Comparison of ENCODE assay signal across 9 cellular contexts in the genomic region with DNA sequence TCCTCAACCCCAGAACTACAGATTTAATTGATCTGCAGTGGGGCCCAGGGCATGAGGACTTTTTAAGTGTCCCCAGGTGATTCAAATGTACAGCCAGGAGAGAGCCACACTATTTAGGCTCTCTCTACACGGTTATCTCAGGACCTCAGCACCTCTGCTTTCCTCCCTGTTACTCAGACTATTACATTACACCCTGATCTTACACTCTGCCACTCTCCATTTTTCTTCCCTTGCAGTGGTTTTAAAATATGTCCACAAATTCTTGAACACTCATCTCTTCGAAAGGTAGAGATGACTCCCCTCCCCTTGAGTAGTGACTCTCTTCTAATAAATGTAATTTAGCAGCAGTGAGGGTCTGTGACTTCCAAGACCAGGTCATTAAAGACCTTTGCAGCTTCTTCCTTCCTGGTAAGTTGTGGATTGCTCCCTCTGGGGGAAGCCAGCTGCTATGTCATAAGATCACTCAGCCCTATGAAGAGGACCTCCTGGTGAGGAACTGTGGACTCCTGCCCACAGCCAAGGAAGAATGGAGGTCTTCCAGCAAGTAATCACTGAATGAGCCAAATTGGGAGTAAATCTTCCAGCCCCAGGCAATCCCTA.
DNase-seq lines count a peak whose midpoint lies in the region; ATAC-seq lines count a peak whose summit lies in the region.
"Had no signal": no experiment of that assay in that cellular context is flagged by ENCODE, and none has a peak within 500 bp of the region (broad histone marks: within the 10 kb centered on the region; RNA-seq: fewer than 3 reads in every experiment).

No MANE protein-coding gene starts in this region.

- H3K27ac Mint-ChIP-seq in activated T-cell treated with anti-CD3 and anti-CD28 coated beads, Interleukin-2, amount 50 U/mL, for 72 hours = peak overlapping the region; percentile 26
- no peak overlapping the region for H3K27ac Mint-ChIP-seq in central memory CD8-positive, alpha-beta T cell (ENCODE audit: low read depth)
- H3K27ac Mint-ChIP-seq: activated naive CD4-positive, alpha-beta T cell treated with anti-CD3 and anti-CD28 coated beads, Interleukin-2, amount 50 U/mL, for 24 hours had no signal

- ATAC-seq in activated T-cell treated with anti-CD3 and anti-CD28 coated beads, Interleukin-2, amount 50 U/mL, for 72 hours (replicated peaks in 1 of 2) = peak; percentile 61 to 62
- peak; percentile 58 for ATAC-seq in central memory CD8-positive, alpha-beta T cell (replicated peaks; ENCODE audit: extremely low read depth, poor library complexity, severe bottlenecking)

- H3K4me3 Mint-ChIP-seq in activated T-cell treated with anti-CD3 and anti-CD28 coated beads, Interleukin-2, amount 50 U/mL, for 72 hours = no peak overlapping the region
- no peak overlapping the region for H3K4me3 Mint-ChIP-seq in central memory CD8-positive, alpha-beta T cell
- H3K4me3 Mint-ChIP-seq: activated naive CD4-positive, alpha-beta T cell treated with anti-CD3 and anti-CD28 coated beads, Interleukin-2, amount 50 U/mL, for 24 hours had no signal

- H3K9me3 Mint-ChIP-seq in activated T-cell treated with anti-CD3 and anti-CD28 coated beads, Interleukin-2, amount 50 U/mL, for 72 hours = peaks cover 0 to 3% of the 10 kb centered on the region in 2 donors
- H3K9me3 Mint-ChIP-seq in central memory CD8-positive, alpha-beta T cell = no peaks in the 10 kb centered on the region
- H3K9me3 Mint-ChIP-seq: activated naive CD4-positive, alpha-beta T cell treated with anti-CD3 and anti-CD28 coated beads, Interleukin-2, amount 50 U/mL, for 24 hours had no signal

- peaks cover 5% of the 10 kb centered on the region for H3K4me1 Mint-ChIP-seq in activated T-cell treated with anti-CD3 and anti-CD28 coated beads, Interleukin-2, amount 50 U/mL, for 72 hours (ENCODE audit: low read depth)
- H3K4me1 Mint-ChIP-seq in central memory CD8-positive, alpha-beta T cell = peaks cover 5% of the 10 kb centered on the region

- H3K27me3 Mint-ChIP-seq in activated T-cell treated with anti-CD3 and anti-CD28 coated beads, Interleukin-2, amount 50 U/mL, for 72 hours (ENCODE audit: low read depth) = no peaks in the 10 kb centered on the region
- no peaks in the 10 kb centered on the region for H3K27me3 Mint-ChIP-seq in central memory CD8-positive, alpha-beta T cell
- H3K27me3 Mint-ChIP-seq: activated naive CD4-positive, alpha-beta T cell treated with anti-CD3 and anti-CD28 coated beads, Interleukin-2, amount 50 U/mL, for 24 hours had no signal

- no peaks in the 10 kb centered on the region for H3K36me3 Mint-ChIP-seq in activated T-cell treated with anti-CD3 and anti-CD28 coated beads, Interleukin-2, amount 50 U/mL, for 72 hours (ENCODE audit: insufficient read depth in 2 of 2)
- H3K36me3 Mint-ChIP-seq in central memory CD8-positive, alpha-beta T cell (ENCODE audit: insufficient read depth) = no peaks in the 10 kb centered on the region
- H3K36me3 Mint-ChIP-seq: activated naive CD4-positive, alpha-beta T cell treated with anti-CD3 and anti-CD28 coated beads, Interleukin-2, amount 50 U/mL, for 24 hours had no signal

- peak in 1 of 2 donors; percentile 21 for DNase-seq in activated T-cell treated with anti-CD3 and anti-CD28 coated beads, Interleukin-2, amount 50 U/mL, for 72 hours
- DNase-seq in activated T-cell treated with anti-CD3 and anti-CD28 coated beads for 4 hours = no peak
- DNase-seq in HCEC 1CT = peak; percentile 32
- DNase-seq in NCI-H69 (lab: John Stamatoyannopoulos, UW) = peak; percentile 79
- no peak for DNase-seq in central memory CD8-positive, alpha-beta T cell (ENCODE audit: low spot score in 2 of 2)
- peak; percentile 53 for DNase-seq in midbrain (lab: John Stamatoyannopoulos, UW)
- no peak for DNase-seq in KG1 (lab: John Stamatoyannopoulos, UW)
- no peak for DNase-seq in NCI-H2107 treated with DMSO at 0.1 percent for 48 hours (lab: John Stamatoyannopoulos, UW; ENCODE audit: unreplicated experiment)

Comparison
In these comparisons a context has a peak if more than half of its experiments do, and no peak if none do; other contexts are left out.
1. DNase-seq: peak in HCEC 1CT (single experiment), NCI-H69 (single experiment) and midbrain (single experiment); none in activated T-cell treated with anti-CD3 and anti-CD28 coated beads for 4 hours (single experiment), central memory CD8-positive, alpha-beta T cell (0 of 2), KG1 (single experiment) and NCI-H2107 treated with DMSO at 0.1 percent for 48 hours (single experiment).